Comparison of ENCODE assay signal across 20 cellular contexts in the genomic region with DNA sequence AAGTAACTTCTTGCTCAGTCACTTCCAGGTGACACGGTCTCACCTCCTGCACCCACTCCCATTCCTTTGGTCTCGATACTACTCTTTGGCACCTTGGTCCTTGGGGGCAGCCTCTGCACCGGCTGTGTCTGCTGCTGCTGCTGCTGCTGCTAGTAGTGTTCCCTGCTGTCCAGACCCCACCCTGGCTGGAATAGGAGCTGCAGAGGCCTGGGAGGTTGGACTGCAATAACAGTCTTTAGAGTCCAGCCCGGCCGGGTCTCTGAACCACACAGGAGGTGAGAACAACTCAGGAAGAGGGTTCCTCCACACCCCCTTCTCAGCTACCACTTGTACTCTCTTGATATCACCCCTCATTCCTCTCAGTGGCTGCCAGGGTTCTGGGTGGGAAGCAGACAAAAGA.
"Had no signal": no experiment of that assay in that cellular context is flagged by ENCODE, and none has a peak within 500 bp of the region (broad histone marks: within the 10 kb centered on the region; RNA-seq: fewer than 3 reads in every experiment).

No MANE protein-coding gene starts in this region.

- H3K27me3 ChIP-seq: colonic mucosa, gastrocnemius medialis had no signal

- H3K36me3 ChIP-seq: colonic mucosa, esophagus squamous epithelium, gastrocnemius medialis, heart right ventricle, left lung, lower lobe of right lung had no signal

- H3K4me3 ChIP-seq: colonic mucosa, esophagus squamous epithelium, gastrocnemius medialis, heart right ventricle, left lung, lower lobe of right lung, mucosa of descending colon had no signal

- H3K4me1 ChIP-seq: colonic mucosa, esophagus squamous epithelium, gastrocnemius medialis, heart right ventricle, left lung, lower lobe of right lung had no signal

- H3K9me3 ChIP-seq: colonic mucosa, gastrocnemius medialis had no signal

- H3K27ac ChIP-seq: colonic mucosa, esophagus squamous epithelium, gastrocnemius medialis, heart right ventricle, left lung, lower lobe of right lung had no signal

- DNase-seq: cerebellar nuclear complex; colonic mucosa; cortex of kidney; effector CD8-positive, alpha-beta T cell; effector memory CD8-positive, alpha-beta T cell; esophagus squamous epithelium; foreskin fibroblast; foreskin melanocyte; gastrocnemius medialis; glutamatergic neuron; heart right ventricle; hippocampal formation; kidney; kidney glomerular epithelial cell; left cardiac atrium; left lung; left ventricle myocardium superior; lower lobe of right lung; mesenchymal stem cell; mucosa of descending colon had no signal
